ENCODE assay signal across 1 cellular context in genomic region chr4:185779520-185779919, GRCh38.
TF ChIP-seq lines count a peak whose summit lies in the region.

No MANE protein-coding gene starts in this region.

TF ChIP-seq in HCT116, 20 proteins besides CTCF, POLR2A, EP300 and RAD21 (continued from another document):
- TF ChIP-seq REST (IDR thresholded peaks at IDR 0.05; ENCODE audit: low read depth), result no peak
